1 cellular context compared by ENCODE assay signal in genomic region chr1:234975122-234975940, GRCh38.
TF ChIP-seq lines count a peak whose summit lies in the region.

No MANE protein-coding gene starts in this region.

TF ChIP-seq in SK-N-SH, 30 proteins besides CTCF, POLR2A, EP300 and RAD21 (continued from another document):
- no peak for TF ChIP-seq MXI1 (IDR thresholded peaks at IDR 0.05; ENCODE audit: low read depth, low read length)
- TF ChIP-seq NRF1 (IDR thresholded peaks at IDR 0.05; ENCODE audit: low read depth, low read length), result no peak
- peak; percentile 81 for TF ChIP-seq TEAD4 (IDR thresholded peaks at IDR 0.05; ENCODE audit: borderline replicate concordance, insufficient read depth)
- TF ChIP-seq YY1 (IDR thresholded peaks at IDR 0.05; ENCODE audit: low read depth), result peak; percentile 39; the same call in 1 of the 2 replicates
- peak; percentile 65 for TF ChIP-seq MAX (IDR thresholded peaks at IDR 0.05; ENCODE audit: low read depth)
- no peak for TF ChIP-seq SMC3 (IDR thresholded peaks at IDR 0.05; ENCODE audit: low read depth, low read length)
- TF ChIP-seq EZH2phosphoT487 (IDR thresholded peaks at IDR 0.05; ENCODE audit: borderline replicate concordance, low read depth), result no peak
- TF ChIP-seq, protein P1, sequence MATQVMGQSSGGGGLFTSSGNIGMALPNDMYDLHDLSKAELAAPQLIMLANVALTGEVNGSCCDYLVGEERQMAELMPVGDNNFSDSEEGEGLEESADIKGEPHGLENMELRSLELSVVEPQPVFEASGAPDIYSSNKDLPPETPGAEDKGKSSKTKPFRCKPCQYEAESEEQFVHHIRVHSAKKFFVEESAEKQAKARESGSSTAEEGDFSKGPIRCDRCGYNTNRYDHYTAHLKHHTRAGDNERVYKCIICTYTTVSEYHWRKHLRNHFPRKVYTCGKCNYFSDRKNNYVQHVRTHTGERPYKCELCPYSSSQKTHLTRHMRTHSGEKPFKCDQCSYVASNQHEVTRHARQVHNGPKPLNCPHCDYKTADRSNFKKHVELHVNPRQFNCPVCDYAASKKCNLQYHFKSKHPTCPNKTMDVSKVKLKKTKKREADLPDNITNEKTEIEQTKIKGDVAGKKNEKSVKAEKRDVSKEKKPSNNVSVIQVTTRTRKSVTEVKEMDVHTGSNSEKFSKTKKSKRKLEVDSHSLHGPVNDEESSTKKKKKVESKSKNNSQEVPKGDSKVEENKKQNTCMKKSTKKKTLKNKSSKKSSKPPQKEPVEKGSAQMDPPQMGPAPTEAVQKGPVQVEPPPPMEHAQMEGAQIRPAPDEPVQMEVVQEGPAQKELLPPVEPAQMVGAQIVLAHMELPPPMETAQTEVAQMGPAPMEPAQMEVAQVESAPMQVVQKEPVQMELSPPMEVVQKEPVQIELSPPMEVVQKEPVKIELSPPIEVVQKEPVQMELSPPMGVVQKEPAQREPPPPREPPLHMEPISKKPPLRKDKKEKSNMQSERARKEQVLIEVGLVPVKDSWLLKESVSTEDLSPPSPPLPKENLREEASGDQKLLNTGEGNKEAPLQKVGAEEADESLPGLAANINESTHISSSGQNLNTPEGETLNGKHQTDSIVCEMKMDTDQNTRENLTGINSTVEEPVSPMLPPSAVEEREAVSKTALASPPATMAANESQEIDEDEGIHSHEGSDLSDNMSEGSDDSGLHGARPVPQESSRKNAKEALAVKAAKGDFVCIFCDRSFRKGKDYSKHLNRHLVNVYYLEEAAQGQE (IDR thresholded peaks at IDR 0.05; ENCODE audit: low read depth, low read length), result no peak
- TF ChIP-seq NFIC (IDR thresholded peaks at IDR 0.05; ENCODE audit: borderline replicate concordance), result peak; percentile 71
- TF ChIP-seq ZBTB33 (IDR thresholded peaks at IDR 0.05; ENCODE audit: borderline replicate concordance, low read depth), result peak; percentile 19; the same call in 1 of the 2 replicates
- TF ChIP-seq, protein P2, sequence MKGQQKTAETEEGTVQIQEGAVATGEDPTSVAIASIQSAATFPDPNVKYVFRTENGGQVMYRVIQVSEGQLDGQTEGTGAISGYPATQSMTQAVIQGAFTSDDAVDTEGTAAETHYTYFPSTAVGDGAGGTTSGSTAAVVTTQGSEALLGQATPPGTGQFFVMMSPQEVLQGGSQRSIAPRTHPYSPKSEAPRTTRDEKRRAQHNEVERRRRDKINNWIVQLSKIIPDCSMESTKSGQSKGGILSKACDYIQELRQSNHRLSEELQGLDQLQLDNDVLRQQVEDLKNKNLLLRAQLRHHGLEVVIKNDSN (IDR thresholded peaks at IDR 0.05; ENCODE audit: borderline replicate concordance, low read depth), result no peak
- TF ChIP-seq PBX3 (IDR thresholded peaks at IDR 0.05), result peak; percentile 88
- no peak for TF ChIP-seq FOXJ3 (CRISPR knock-in tag; IDR thresholded peaks at IDR 0.05)
- 0 out of 2 replicates have a peak, but pooled peaks have one; percentile 18 for TF ChIP-seq ELF1 (IDR thresholded peaks at IDR 0.05)
- peak; percentile 64 for TF ChIP-seq POLR2AphosphoS5 (IDR thresholded peaks at IDR 0.05; ENCODE audit: low read depth, low read length)
- TF ChIP-seq TAF1 (IDR thresholded peaks at IDR 0.05; ENCODE audit: borderline replicate concordance, low read depth, low read length), result no peak
- no peak for TF ChIP-seq RCOR1 (IDR thresholded peaks at IDR 0.05; ENCODE audit: low read length)
- TF ChIP-seq RFX5 (IDR thresholded peaks at IDR 0.05; ENCODE audit: low read length), result no peak
- TF ChIP-seq USF2 (IDR thresholded peaks at IDR 0.05; ENCODE audit: borderline replicate concordance, low read depth, low read length), result no peak
- no peak for TF ChIP-seq CHD2 (IDR thresholded peaks at IDR 0.05; ENCODE audit: low read length, partially characterized antibody)
TF ChIP-seq in SK-N-SH: peak in this region for 14.
